ENCODE assay signal across 9 cellular contexts in the genomic region with DNA sequence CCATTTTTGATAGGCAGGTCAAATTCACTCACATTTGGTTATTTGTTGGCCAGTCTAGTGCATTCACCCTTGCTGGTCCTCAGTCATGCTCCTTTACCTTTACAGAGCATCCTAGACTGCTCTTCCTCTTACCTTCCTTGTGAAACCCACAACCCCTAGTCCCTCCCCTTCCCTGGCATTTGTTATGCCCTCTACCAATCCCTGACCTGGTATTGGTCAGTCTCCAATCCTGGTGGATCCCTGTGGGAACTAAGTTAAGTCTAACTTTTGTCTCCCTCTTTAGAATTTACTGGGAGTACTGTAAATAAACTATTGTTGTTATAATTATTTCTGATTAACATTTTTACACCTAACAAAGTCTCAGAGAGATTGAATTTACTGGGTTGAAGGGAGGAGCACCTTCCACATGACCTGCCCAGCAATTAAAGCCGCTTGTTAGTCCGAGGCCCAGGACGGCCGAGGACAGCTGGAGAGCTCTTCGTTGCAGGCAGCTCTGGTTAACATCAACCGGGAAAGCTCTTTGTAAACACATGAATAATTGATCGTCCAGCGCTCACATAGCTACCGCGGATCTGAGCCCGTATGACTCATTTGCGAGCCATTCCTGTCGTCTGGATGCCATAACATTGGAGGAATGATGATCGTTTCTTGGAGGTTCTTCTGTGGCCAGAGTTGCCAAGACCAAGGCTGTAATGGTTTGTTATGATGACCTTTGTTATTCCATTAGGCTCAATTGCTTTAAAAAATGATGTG. TPM values are rescaled to one million over a fixed set of nuclear protein-coding genes. Genes with fewer than 3 reads are reported as not detected.
DNase-seq lines count a peak whose midpoint lies in the region; ATAC-seq and TF ChIP-seq lines count a peak whose summit lies in the region.
"Had no signal": no experiment of that assay in that cellular context is flagged by ENCODE, and none has a peak within 500 bp of the region (broad histone marks: within the 10 kb centered on the region; RNA-seq: fewer than 3 reads in every experiment).

No MANE protein-coding gene starts in this region.

- H3K36me3 ChIP-seq in Peyer's patch: no peaks in the 10 kb centered on the region
- no peaks in the 10 kb centered on the region for H3K36me3 ChIP-seq in rectal smooth muscle tissue (ENCODE audit: control insufficient read depth, insufficient read depth, low read length)

- TF ChIP-seq CTCF in Peyer's patch (IDR thresholded peaks at IDR 0.05): no peak
- TF ChIP-seq CTCF in foreskin keratinocyte (conservative IDR thresholded peaks at IDR 0.05): no peak
- TF ChIP-seq CTCF in GM10266 (IDR thresholded peaks at IDR 0.05; ENCODE audit: control insufficient read depth, insufficient read depth, low read depth, missing control alignments): no peak

- in situ Hi-C loops in Caki2 (cut with HindIII; ENCODE audit: low pct_unique_long_range_greater_than_20kb, low sequenced_read_pairs): no loop called here

- no peaks in the 10 kb centered on the region for H3K4me1 ChIP-seq in Peyer's patch
- H3K4me1 ChIP-seq in foreskin keratinocyte: no peaks in the 10 kb centered on the region
- H3K4me1 ChIP-seq in rectal smooth muscle tissue (ENCODE audit: control insufficient read depth, insufficient read depth, low read length): peaks cover 45% of the 10 kb centered on the region

- H3K9me3 ChIP-seq in Peyer's patch: no peaks in the 10 kb centered on the region

- peak; percentile 16 for ATAC-seq in foreskin keratinocyte
- no peak for ATAC-seq in HG02571 (IDR thresholded peaks at IDR 0.05; ENCODE audit: unreplicated experiment)

- DNase-seq in Caki2 (ENCODE audit: low read depth) (peak; percentile 66), Peyer's patch (peak in 1 of 3 donors; percentile 58), foreskin keratinocyte (no peak), posterior cingulate gyrus (no peak), GM10266 (ENCODE audit: extremely low spot score) (no peak), NCI-H510A treated with DMSO at 0.1 percent for 48 hours (lab: John Stamatoyannopoulos, UW) (no peak)
- DNase-seq: Calu3 had no signal

- H3K27me3 ChIP-seq in Peyer's patch (no peaks in the 10 kb centered on the region), foreskin keratinocyte (no peaks in the 10 kb centered on the region), rectal smooth muscle tissue (ENCODE audit: control insufficient read depth, insufficient read depth, low read length) (no peaks in the 10 kb centered on the region)

- H3K27ac ChIP-seq in Peyer's patch: peak overlapping the region; percentile 40 to 71 (median 57)
- no peak overlapping the region for H3K27ac ChIP-seq in foreskin keratinocyte
- peak overlapping the region; percentile 82 for H3K27ac ChIP-seq in rectal smooth muscle tissue (ENCODE audit: low read depth, low read length)

- no peak overlapping the region for H3K9ac ChIP-seq in rectal smooth muscle tissue (ENCODE audit: low read length)

- H3K4me3 ChIP-seq in Peyer's patch (no peak overlapping the region), rectal smooth muscle tissue (ENCODE audit: low read length) (no peak overlapping the region)

- intact Hi-C loops in posterior cingulate gyrus (cut with DNase I): no loop called here

- TF ChIP-seq POLR2A in Peyer's patch (IDR thresholded peaks at IDR 0.05): no peak

RNA-seq across cellular contexts. Expression of gene MTARC1, which starts 31.9 kb away (rescaled TPM):
- total RNA-seq in Caki2 (2014; rRNA removed; shearing (Covaris generic); ENCODE audit: low replicate concordance): 5.2 TPM in 2 replicates
- total RNA-seq in Peyer's patch (1 to 10 TPM; 3.3 to 7.8 (median 5.8) TPM), foreskin keratinocyte (2.1 and 6.6 TPM in 2 replicates)
- polyA plus RNA-seq in foreskin keratinocyte: 1.9 and 4.2 TPM in 2 replicates
